Comparison of ENCODE assay signal across 1 cellular context in the genomic region with DNA sequence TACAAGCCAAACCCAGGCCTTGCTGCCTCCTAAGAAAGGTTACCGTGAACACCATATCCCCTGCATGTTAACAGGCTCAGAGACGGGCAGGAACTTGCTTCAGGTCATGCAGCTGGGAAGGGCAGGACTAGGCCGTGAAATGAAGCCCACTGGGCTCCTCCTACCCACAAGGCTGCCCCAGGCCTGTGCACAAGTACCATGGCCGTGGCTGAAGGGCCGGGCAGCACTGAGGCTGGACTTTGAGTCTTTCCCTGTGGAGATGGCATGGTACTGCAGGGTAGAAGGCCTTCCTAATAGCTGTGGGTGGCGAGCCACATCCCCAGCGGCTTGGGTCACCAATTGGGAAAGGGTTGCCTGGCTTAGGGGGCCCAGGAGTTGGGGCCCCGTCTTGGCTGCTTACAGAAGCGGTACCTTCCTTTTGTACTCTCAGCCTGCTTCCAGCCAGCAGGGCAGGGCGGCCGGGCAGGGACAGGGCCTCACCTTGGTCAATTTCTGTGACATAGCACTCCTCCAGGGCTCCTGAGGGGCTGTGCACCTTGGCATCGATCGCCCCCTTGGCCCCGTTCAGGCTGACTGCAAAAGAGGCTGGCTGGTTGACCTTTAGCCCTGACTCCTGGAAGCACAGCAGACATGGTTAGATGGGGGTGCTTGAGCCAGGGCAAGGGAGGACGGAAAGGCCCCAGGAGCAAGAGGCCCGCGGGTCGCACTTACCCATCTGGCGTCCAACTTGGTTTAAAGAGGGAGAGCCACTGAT.
TF ChIP-seq lines count a peak whose summit lies in the region.

No MANE protein-coding gene starts in this region.

TF ChIP-seq in endothelial cell of umbilical vein, 7 proteins besides CTCF, POLR2A, EP300 and RAD21:
- TF ChIP-seq EZH2 (IDR thresholded peaks at IDR 0.05; ENCODE audit: borderline replicate concordance, low read depth, low read length, severe bottlenecking) (no peak), MYC (IDR thresholded peaks at IDR 0.05; ENCODE audit: low read depth, low read length) (no peak), GATA2 (IDR thresholded peaks at IDR 0.05; ENCODE audit: insufficient read depth, insufficient read length, low read depth, low read length) (no peak), POLR2AphosphoS5 (IDR thresholded peaks at IDR 0.05; ENCODE audit: insufficient read depth, low read depth, low read length) (no peak), FOS (IDR thresholded peaks at IDR 0.05; ENCODE audit: borderline replicate concordance, insufficient read depth, low read length) (no peak), MAX (IDR thresholded peaks at IDR 0.05; ENCODE audit: insufficient read depth, insufficient read length) (no peak), JUN (IDR thresholded peaks at IDR 0.05; ENCODE audit: borderline replicate concordance, insufficient read depth, insufficient read length, low read depth) (no peak)
